ENCODE assay signal across 7 cellular contexts in genomic region chr21:46667735-46668380, GRCh38. TPM values are rescaled to one million over a fixed set of nuclear protein-coding genes. Genes with fewer than 3 reads are reported as not detected.
DNase-seq lines count a peak whose midpoint lies in the region; ATAC-seq and TF ChIP-seq lines count a peak whose summit lies in the region.

No MANE protein-coding gene starts in this region.

- no peaks in the 10 kb centered on the region for H3K36me3 ChIP-seq in Karpas-422 (ENCODE audit: insufficient read depth, low read length)

- H3K27me3 Mint-ChIP-seq in progenitor cell of endocrine pancreas, result peaks cover 32% of the 10 kb centered on the region

- no peaks in the 10 kb centered on the region for H4K20me1 ChIP-seq in Karpas-422 (ENCODE audit: insufficient read depth, low read depth, low read length)

- no peaks in the 10 kb centered on the region for H3K27me3 ChIP-seq in Karpas-422 (ENCODE audit: low read length)

- no peak for ATAC-seq in HG03457 (IDR thresholded peaks at IDR 0.05; ENCODE audit: unreplicated experiment)

- H2AFZ ChIP-seq in Karpas-422 (ENCODE audit: low read length), result peak overlapping the region; percentile 18; the same call in 1 of the 2 replicates

- DNase-seq in ELF-1 (ENCODE audit: low read depth, low spot score) (peak; percentile 62), Karpas-422 (peak; percentile 51), foreskin fibroblast (peak; percentile 18 to 57), progenitor cell of endocrine pancreas (ENCODE audit: low spot score, unreplicated experiment) (no peak)
- peak; percentile 13 to 36 for DNase-seq in activated CD4-positive, alpha-beta T cell treated with anti-CD3 and anti-CD28 coated beads, Interleukin-2, amount 50 U/mL, for 48 hours
- no peak for DNase-seq in effector CD4-positive, alpha-beta T cell

- no peaks in the 10 kb centered on the region for H3K9me2 ChIP-seq in Karpas-422 (replicated peaks; ENCODE audit: insufficient read depth, low read length)

- H3K9ac ChIP-seq in Karpas-422 (ENCODE audit: low read length), result peak overlapping the region; percentile 59

- no peaks in the 10 kb centered on the region for H3K9me3 Mint-ChIP-seq in progenitor cell of endocrine pancreas (ENCODE audit: low read depth)

- H3K79me2 ChIP-seq in Karpas-422 (ENCODE audit: low read length), result no peaks in the 10 kb centered on the region

- peaks cover 2% of the 10 kb centered on the region for H3K4me1 Mint-ChIP-seq in progenitor cell of endocrine pancreas (ENCODE audit: low read depth)

- peak overlapping the region; percentile 77 for H3K4me2 ChIP-seq in Karpas-422 (ENCODE audit: low read depth, low read length, poor library complexity, severe bottlenecking)

- H3K36me3 Mint-ChIP-seq in progenitor cell of endocrine pancreas (ENCODE audit: insufficient read depth), result peaks cover 10% of the 10 kb centered on the region

- peaks cover 6% of the 10 kb centered on the region for H3K4me1 ChIP-seq in Karpas-422 (ENCODE audit: low read length)

- no peak for TF ChIP-seq CTCF in foreskin fibroblast (IDR thresholded peaks at IDR 0.05; ENCODE audit: low read depth, low read length)
- TF ChIP-seq CTCF in progenitor cell of endocrine pancreas (IDR thresholded peaks at IDR 0.05; ENCODE audit: unreplicated experiment), result no peak

- H3K9me3 ChIP-seq in Karpas-422 (ENCODE audit: low read length), result no peaks in the 10 kb centered on the region

- H3K27ac Mint-ChIP-seq in progenitor cell of endocrine pancreas, result no peak overlapping the region

- H3K4me3 ChIP-seq in Karpas-422 (ENCODE audit: low read length) (peak overlapping the region; percentile 66), foreskin fibroblast (ENCODE audit: low read depth in 1 of 2, low read length in 2 of 2) (peak overlapping the region; percentile 49 to 58)

- H3K4me3 Mint-ChIP-seq in progenitor cell of endocrine pancreas (ENCODE audit: low read depth), result peak overlapping the region; percentile 75

- no peak overlapping the region for H3K27ac ChIP-seq in Karpas-422 (ENCODE audit: low read length)

RNA-seq across cellular contexts. Expression of gene PRMT2, which starts 32.4 kb away (rescaled TPM):
- total RNA-seq in Karpas-422 (2014; rRNA removed; shearing (Covaris generic); ENCODE audit: low replicate concordance), result 62.0 and 99.3 TPM in 2 replicates
- total RNA-seq in progenitor cell of endocrine pancreas, result 91.9 and 94.1 TPM in 2 replicates

Comparison
In these comparisons a context has a peak if more than half of its experiments do, and no peak if none do; other contexts are left out.
1. DNase-seq: peak in ELF-1 (single experiment), Karpas-422 (single experiment), activated CD4-positive, alpha-beta T cell treated with anti-CD3 and anti-CD28 coated beads, Interleukin-2, amount 50 U/mL, for 48 hours (2 of 2) and foreskin fibroblast (2 of 2); none in progenitor cell of endocrine pancreas (single experiment) and effector CD4-positive, alpha-beta T cell (single experiment).